Comparison of ENCODE assay signal across 1 cellular context in genomic region chr12:68665016-68665569, GRCh38.
A peak's percentile ranks its signal among the peaks of the same experiment; 100 is the strongest.
TF ChIP-seq lines count a peak whose summit lies in the region.

No MANE protein-coding gene starts in this region.

TF ChIP-seq in K562, 482 proteins besides CTCF, POLR2A, EP300 and RAD21:
- TF ChIP-seq POLR2H (tag; IDR thresholded peaks at IDR 0.05; ENCODE audit: low read depth) (0 out of 2 replicates have a peak, but pooled peaks have one; percentile 18), SMAD1 (IDR thresholded peaks at IDR 0.05; ENCODE audit: low read depth, low read length, partially characterized antibody) (peak; percentile 55), EGR1 (conservative IDR thresholded peaks at IDR 0.05) (no peak), POLR2AphosphoS2 (IDR thresholded peaks at IDR 0.05; ENCODE audit: low read length) (0 out of 2 replicates have a peak, but pooled peaks have one; percentile 52), HDAC2 (IDR thresholded peaks at IDR 0.05) (no peak), TAL1 (IDR thresholded peaks at IDR 0.05) (no peak), ATF7 (IDR thresholded peaks at IDR 0.05) (no peak), NR3C1 (CRISPR knock-in tag; IDR thresholded peaks at IDR 0.05) (no peak), SOX6 (IDR thresholded peaks at IDR 0.05) (0 out of 2 replicates have a peak, but pooled peaks have one; percentile 14), RCOR1 (IDR thresholded peaks at IDR 0.05; ENCODE audit: borderline replicate concordance in 1 of 2, low read depth in 2 of 2, low read length in 2 of 2) (0 out of 4 replicates have a peak, but pooled peaks of 1 of the 2 experiments have one; percentile 26), HMGXB4 (CRISPR knock-in tag; IDR thresholded peaks at IDR 0.05) (no peak)
